Comparison of ENCODE assay signal across 1 cellular context in the genomic region with DNA sequence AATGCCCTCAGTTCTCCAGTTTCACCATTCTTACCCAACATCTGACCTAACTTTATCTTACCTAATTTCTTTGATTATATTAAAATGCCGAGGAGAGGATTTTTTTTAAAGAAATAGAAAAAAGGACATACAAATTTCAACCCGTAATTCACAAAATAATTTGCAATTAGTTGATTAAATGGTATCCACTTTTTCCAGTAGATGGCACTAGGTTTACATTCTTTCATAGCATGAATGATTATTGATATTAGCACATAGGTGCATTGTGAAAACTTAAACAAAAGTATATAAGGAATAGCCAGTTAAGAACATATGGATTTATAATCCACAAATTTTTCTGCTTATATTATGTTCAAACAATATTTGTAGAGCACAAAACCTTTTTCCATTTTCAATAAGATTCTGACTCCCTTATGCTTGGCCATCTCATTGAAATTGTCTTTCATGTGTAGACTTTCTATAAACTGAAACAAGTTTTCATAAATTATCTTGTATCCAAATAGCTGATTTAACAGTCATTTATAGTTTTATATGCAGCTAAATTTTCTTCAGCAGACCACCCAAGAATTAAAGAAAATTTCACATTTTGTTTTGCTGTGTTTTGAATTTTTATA.
TF ChIP-seq lines count a peak whose summit lies in the region.

No MANE protein-coding gene starts in this region.

TF ChIP-seq in HEK293, 187 proteins besides CTCF, POLR2A, EP300 and RAD21 (continued from another document):
- TF ChIP-seq, protein P1, sequence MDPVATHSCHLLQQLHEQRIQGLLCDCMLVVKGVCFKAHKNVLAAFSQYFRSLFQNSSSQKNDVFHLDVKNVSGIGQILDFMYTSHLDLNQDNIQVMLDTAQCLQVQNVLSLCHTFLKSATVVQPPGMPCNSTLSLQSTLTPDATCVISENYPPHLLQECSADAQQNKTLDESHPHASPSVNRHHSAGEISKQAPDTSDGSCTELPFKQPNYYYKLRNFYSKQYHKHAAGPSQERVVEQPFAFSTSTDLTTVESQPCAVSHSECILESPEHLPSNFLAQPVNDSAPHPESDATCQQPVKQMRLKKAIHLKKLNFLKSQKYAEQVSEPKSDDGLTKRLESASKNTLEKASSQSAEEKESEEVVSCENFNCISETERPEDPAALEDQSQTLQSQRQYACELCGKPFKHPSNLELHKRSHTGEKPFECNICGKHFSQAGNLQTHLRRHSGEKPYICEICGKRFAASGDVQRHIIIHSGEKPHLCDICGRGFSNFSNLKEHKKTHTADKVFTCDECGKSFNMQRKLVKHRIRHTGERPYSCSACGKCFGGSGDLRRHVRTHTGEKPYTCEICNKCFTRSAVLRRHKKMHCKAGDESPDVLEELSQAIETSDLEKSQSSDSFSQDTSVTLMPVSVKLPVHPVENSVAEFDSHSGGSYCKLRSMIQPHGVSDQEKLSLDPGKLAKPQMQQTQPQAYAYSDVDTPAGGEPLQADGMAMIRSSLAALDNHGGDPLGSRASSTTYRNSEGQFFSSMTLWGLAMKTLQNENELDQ (tag by site-specific recombination; IDR thresholded peaks at IDR 0.05; ENCODE audit: low read depth), result no peak
- TF ChIP-seq ZNF10 (tag by site-specific recombination; IDR thresholded peaks at IDR 0.05), result no peak
- TF ChIP-seq, protein P2, sequence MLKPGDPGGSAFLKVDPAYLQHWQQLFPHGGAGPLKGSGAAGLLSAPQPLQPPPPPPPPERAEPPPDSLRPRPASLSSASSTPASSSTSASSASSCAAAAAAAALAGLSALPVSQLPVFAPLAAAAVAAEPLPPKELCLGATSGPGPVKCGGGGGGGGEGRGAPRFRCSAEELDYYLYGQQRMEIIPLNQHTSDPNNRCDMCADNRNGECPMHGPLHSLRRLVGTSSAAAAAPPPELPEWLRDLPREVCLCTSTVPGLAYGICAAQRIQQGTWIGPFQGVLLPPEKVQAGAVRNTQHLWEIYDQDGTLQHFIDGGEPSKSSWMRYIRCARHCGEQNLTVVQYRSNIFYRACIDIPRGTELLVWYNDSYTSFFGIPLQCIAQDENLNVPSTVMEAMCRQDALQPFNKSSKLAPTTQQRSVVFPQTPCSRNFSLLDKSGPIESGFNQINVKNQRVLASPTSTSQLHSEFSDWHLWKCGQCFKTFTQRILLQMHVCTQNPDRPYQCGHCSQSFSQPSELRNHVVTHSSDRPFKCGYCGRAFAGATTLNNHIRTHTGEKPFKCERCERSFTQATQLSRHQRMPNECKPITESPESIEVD (tag by site-specific recombination; IDR thresholded peaks at IDR 0.05), result no peak
- 0 out of 2 replicates have a peak, but pooled peaks have one; percentile 31 for TF ChIP-seq ZNF660 (tag by site-specific recombination; IDR thresholded peaks at IDR 0.05)
- TF ChIP-seq ZNF654 (tag by site-specific recombination; IDR thresholded peaks at IDR 0.05; ENCODE audit: low read depth), result peak; percentile 84
- no peak for TF ChIP-seq KLF10 (tag by site-specific recombination; IDR thresholded peaks at IDR 0.05)
TF ChIP-seq in HEK293: peak in this region for 3.
